Comparison of ENCODE assay signal across 8 cellular contexts in genomic region chr5:179623001-179623905, GRCh38.
A peak's percentile ranks its signal among the peaks of the same experiment; 100 is the strongest.
DNase-seq lines count a peak whose midpoint lies in the region; ATAC-seq and TF ChIP-seq lines count a peak whose summit lies in the region.

TSS of gene HNRNPH1 (minus strand) at chr5:179623671. CDS start at chr5:179623133, 538 bp downstream.

- DNase-seq in AG09309 (ENCODE audit: low read depth) (peak; percentile 95), NCI-H446 (lab: John Stamatoyannopoulos, UW) (peak; percentile 98 to 99), islet precursor cell (peak; percentile 98)
- DNase-seq in activated CD4-positive, CD25-positive, alpha-beta regulatory T cell treated with anti-CD3 and anti-CD28 coated beads, Interleukin-2, amount 50 U/mL, for 16 hours (ENCODE audit: low read depth, low spot score), result peak; percentile 98
- peak; percentile 98 to 99 for DNase-seq in central memory CD8-positive, alpha-beta T cell (ENCODE audit: low spot score in 2 of 2)
- DNase-seq in stimulated activated CD4-positive, alpha-beta T cell treated with anti-CD3 and anti-CD28 coated beads, Interleukin-12 subunit alpha, Interleukin-12 subunit beta, amount 100 ng/mL, for 48 hours (ENCODE audit: low read depth in 2 of 3, low spot score in 1 of 3), result peak; percentile 97 to 99 (median 97)

- H3K4me3 ChIP-seq in AG09309 (ENCODE audit: control insufficient read depth, low read depth, low read length), result peak within 1 kb of the TSS; percentile 72

- peak within 1 kb of the TSS; percentile 97 for H3K4me3 Mint-ChIP-seq in central memory CD8-positive, alpha-beta T cell

- H3K27me3 Mint-ChIP-seq in central memory CD8-positive, alpha-beta T cell, result no peaks in the 10 kb centered on the region

- peaks cover 57% of the 10 kb centered on the region for H3K4me1 Mint-ChIP-seq in central memory CD8-positive, alpha-beta T cell

- peak within 1 kb of the TSS; percentile 100 for H3K27ac Mint-ChIP-seq in central memory CD8-positive, alpha-beta T cell (ENCODE audit: low read depth)

- ATAC-seq in GM19025 (IDR thresholded peaks at IDR 0.05; ENCODE audit: low read depth, unreplicated experiment) (peak; percentile 65), HG03342 (IDR thresholded peaks at IDR 0.05; ENCODE audit: unreplicated experiment) (peak; percentile 74)
- ATAC-seq in central memory CD8-positive, alpha-beta T cell (replicated peaks; ENCODE audit: extremely low read depth, poor library complexity, severe bottlenecking), result peak; percentile 71

- no peaks in the 10 kb centered on the region for H3K9me3 Mint-ChIP-seq in central memory CD8-positive, alpha-beta T cell

- peaks cover 60% of the 10 kb centered on the region for H3K36me3 Mint-ChIP-seq in central memory CD8-positive, alpha-beta T cell (ENCODE audit: insufficient read depth)

- no peak for TF ChIP-seq CTCF in AG09309 (IDR thresholded peaks at IDR 0.05; ENCODE audit: control insufficient read depth, insufficient read depth, low read depth, low read length, missing control alignments)

Comparison
In these comparisons a context has a peak if more than half of its experiments do, and no peak if none do; other contexts are left out.
1. Peak in every context shown above with its lines: DNase-seq, ATAC-seq and H3K4me3 ChIP-seq.